ENCODE assay signal across 1 cellular context in the genomic region with DNA sequence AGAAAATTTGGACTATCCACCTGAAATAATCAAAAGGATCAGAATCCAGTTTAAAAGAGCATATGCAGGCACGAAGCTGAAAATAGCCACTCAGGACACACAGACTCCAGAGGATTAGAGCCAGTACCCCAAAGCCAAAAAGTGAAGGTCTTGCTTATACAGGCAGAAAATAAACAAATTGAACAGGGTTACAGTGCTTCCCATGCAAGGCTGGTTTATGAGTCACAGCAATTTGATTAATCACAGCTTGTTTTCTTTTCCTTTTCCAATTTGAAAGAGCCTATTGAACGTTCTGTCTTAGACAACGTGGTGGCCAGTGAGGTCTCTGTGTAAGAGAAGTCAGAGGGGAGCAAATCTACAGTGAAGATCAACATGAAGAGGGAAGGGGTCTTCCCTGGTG.
TF ChIP-seq lines count a peak whose summit lies in the region.

No MANE protein-coding gene starts in this region.

TF ChIP-seq in K562, 482 proteins besides CTCF, POLR2A, EP300 and RAD21:
- TF ChIP-seq, protein P1, sequence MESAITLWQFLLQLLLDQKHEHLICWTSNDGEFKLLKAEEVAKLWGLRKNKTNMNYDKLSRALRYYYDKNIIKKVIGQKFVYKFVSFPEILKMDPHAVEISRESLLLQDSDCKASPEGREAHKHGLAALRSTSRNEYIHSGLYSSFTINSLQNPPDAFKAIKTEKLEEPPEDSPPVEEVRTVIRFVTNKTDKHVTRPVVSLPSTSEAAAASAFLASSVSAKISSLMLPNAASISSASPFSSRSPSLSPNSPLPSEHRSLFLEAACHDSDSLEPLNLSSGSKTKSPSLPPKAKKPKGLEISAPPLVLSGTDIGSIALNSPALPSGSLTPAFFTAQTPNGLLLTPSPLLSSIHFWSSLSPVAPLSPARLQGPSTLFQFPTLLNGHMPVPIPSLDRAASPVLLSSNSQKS (CRISPR knock-in tag; IDR thresholded peaks at IDR 0.05), result no peak
- TF ChIP-seq, protein P2, sequence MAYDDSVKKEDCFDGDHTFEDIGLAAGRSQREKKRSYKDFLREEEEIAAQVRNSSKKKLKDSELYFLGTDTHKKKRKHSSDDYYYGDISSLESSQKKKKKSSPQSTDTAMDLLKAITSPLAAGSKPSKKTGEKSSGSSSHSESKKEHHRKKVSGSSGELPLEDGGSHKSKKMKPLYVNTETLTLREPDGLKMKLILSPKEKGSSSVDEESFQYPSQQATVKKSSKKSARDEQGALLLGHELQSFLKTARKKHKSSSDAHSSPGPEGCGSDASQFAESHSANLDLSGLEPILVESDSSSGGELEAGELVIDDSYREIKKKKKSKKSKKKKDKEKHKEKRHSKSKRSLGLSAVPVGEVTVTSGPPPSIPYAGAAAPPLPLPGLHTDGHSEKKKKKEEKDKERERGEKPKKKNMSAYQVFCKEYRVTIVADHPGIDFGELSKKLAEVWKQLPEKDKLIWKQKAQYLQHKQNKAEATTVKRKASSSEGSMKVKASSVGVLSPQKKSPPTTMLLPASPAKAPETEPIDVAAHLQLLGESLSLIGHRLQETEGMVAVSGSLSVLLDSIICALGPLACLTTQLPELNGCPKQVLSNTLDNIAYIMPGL (CRISPR knock-in tag; IDR thresholded peaks at IDR 0.05), result no peak
- TF ChIP-seq RCOR1 (IDR thresholded peaks at IDR 0.05; ENCODE audit: borderline replicate concordance in 1 of 2, low read depth in 2 of 2, low read length in 2 of 2) (no peak), WHSC1 (IDR thresholded peaks at IDR 0.05; ENCODE audit: low read length) (no peak), TEAD2 (tag; IDR thresholded peaks at IDR 0.05) (no peak)
- TF ChIP-seq, protein P3, sequence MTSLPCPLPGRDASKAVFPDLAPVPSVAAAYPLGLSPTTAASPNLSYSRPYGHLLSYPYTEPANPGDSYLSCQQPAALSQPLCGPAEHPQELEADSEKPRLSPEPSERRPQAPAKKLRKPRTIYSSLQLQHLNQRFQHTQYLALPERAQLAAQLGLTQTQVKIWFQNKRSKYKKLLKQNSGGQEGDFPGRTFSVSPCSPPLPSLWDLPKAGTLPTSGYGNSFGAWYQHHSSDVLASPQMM (CRISPR knock-in tag; IDR thresholded peaks at IDR 0.05), result no peak
